8 cellular contexts compared by ENCODE assay signal in the genomic region with DNA sequence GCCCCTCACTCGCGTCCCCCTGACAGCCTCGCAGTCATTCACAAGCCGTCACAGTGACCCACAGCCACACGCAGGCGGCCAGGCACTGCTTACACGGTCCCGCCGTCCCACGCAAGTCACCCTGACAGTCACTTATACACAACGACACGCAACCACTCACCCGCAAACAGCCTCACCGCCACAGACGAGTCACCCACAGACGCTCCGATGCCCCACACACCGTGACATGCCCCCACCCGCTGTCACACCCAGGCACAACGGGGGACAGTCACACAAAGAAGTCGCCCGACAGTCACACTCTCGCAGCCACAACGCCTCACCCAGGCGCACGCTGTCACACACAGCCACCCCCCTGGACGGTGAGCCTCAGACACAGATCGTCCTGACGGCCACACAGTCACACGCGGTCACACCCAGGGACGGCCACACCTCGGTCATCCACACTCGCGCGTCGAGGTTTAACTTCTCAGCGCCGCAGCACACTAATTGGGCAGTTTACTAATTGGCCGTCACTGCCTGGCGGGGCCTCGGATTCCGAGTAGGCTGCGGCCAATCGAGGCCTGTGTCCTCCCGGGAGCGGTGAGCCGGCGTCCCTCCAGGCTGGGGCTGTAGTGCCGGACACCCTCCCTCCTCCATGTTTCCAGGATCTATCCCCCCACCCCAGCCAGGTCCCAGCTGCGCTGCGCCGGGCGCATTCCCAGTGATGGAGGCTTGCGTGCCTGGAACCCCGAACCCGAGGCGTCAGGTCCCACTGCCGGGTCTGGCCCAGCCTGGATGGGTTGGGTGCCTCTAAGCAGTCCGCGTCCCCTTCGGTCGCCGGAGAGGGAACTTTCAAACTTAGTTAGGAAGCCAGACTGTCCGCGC. TPM values are rescaled to one million over a fixed set of nuclear protein-coding genes. Genes with fewer than 3 reads are reported as not detected.
DNase-seq lines count a peak whose midpoint lies in the region; ATAC-seq and TF ChIP-seq lines count a peak whose summit lies in the region.

No MANE protein-coding gene starts in this region.

- H3K27me3 ChIP-seq in CD4-positive, CD25-positive, alpha-beta regulatory T cell (ENCODE audit: control insufficient read depth, insufficient read depth, low read length): peaks cover 1% of the 10 kb centered on the region
- H3K27me3 ChIP-seq in osteoblast (ENCODE audit: insufficient read depth, low read length): peaks cover 21% of the 10 kb centered on the region

- H3K27ac ChIP-seq in CD4-positive, CD25-positive, alpha-beta regulatory T cell (ENCODE audit: insufficient read depth, low read length, poor library complexity, severe bottlenecking): no peak overlapping the region
- H3K27ac ChIP-seq in osteoblast (ENCODE audit: low read depth, low read length): no peak overlapping the region

- peaks cover 27% of the 10 kb centered on the region for H3K4me1 ChIP-seq in CD4-positive, CD25-positive, alpha-beta regulatory T cell (ENCODE audit: control insufficient read depth, insufficient read depth, low read length, poor library complexity, severe bottlenecking)
- peaks cover 12% of the 10 kb centered on the region for H3K4me1 ChIP-seq in osteoblast (ENCODE audit: insufficient read depth, low read length)

- no peaks in the 10 kb centered on the region for H3K79me2 ChIP-seq in osteoblast (ENCODE audit: insufficient read depth, low read length)

- DNase-seq in CD4-positive, CD25-positive, alpha-beta regulatory T cell: peak; percentile 17 to 44 (median 31)
- no peak for DNase-seq in activated CD8-positive, alpha-beta memory T cell treated with anti-CD3 and anti-CD28 coated beads, Interleukin-2, amount 10 ng/mL, durations not matched to agents 7 days and 5 days
- peak; percentile 14 for DNase-seq in fibroblast of mammary gland (ENCODE audit: low read depth)
- no peak for DNase-seq in osteoblast (ENCODE audit: insufficient read length, low spot score, missing footprints)
- no peak for DNase-seq in LoVo (ENCODE audit: low spot score)
- no peak for DNase-seq in NOMO-1 treated with dmso at 0.1 percent for 144 hours (lab: John Stamatoyannopoulos, UW; ENCODE audit: unreplicated experiment)

- H4K20me1 ChIP-seq in osteoblast (ENCODE audit: insufficient read depth, low read length): peaks cover 3% of the 10 kb centered on the region

- H3K27ac Mint-ChIP-seq in CD4-positive, CD25-positive, alpha-beta regulatory T cell: peak overlapping the region; percentile 40 to 84 (median 83)
- peak overlapping the region; percentile 43 for H3K27ac Mint-ChIP-seq in activated CD8-positive, alpha-beta memory T cell treated with anti-CD3 and anti-CD28 coated beads, Interleukin-2, amount 10 ng/mL, durations not matched to agents 7 days and 5 days

- peak; percentile 29 for ATAC-seq in CD4-positive, CD25-positive, alpha-beta regulatory T cell (ENCODE audit: low read depth in 2 of 2)
- peak; percentile 24 for ATAC-seq in HG03432 (IDR thresholded peaks at IDR 0.05; ENCODE audit: unreplicated experiment)
- ATAC-seq in activated CD8-positive, alpha-beta memory T cell treated with anti-CD3 and anti-CD28 coated beads, Interleukin-2, amount 10 ng/mL, durations not matched to agents 7 days and 5 days: peak; percentile 35
- ATAC-seq in HG03196 (IDR thresholded peaks at IDR 0.05; ENCODE audit: unreplicated experiment): no peak

- H3K27me3 Mint-ChIP-seq in CD4-positive, CD25-positive, alpha-beta regulatory T cell: peaks cover 11% of the 10 kb centered on the region
- peaks cover 82% of the 10 kb centered on the region for H3K27me3 Mint-ChIP-seq in activated CD8-positive, alpha-beta memory T cell treated with anti-CD3 and anti-CD28 coated beads, Interleukin-2, amount 10 ng/mL, durations not matched to agents 7 days and 5 days

- H3K4me2 ChIP-seq in osteoblast (ENCODE audit: insufficient read depth, low read length): peak overlapping the region; percentile 80

- no peaks in the 10 kb centered on the region for H3K36me3 Mint-ChIP-seq in CD4-positive, CD25-positive, alpha-beta regulatory T cell
- peaks cover 7% of the 10 kb centered on the region for H3K36me3 Mint-ChIP-seq in activated CD8-positive, alpha-beta memory T cell treated with anti-CD3 and anti-CD28 coated beads, Interleukin-2, amount 10 ng/mL, durations not matched to agents 7 days and 5 days

- no peaks in the 10 kb centered on the region for H3K36me3 ChIP-seq in CD4-positive, CD25-positive, alpha-beta regulatory T cell (ENCODE audit: control insufficient read depth, insufficient read depth, low read length)
- no peaks in the 10 kb centered on the region for H3K36me3 ChIP-seq in osteoblast (ENCODE audit: insufficient read depth, low read length)

- peak overlapping the region; percentile 85 to 96 (median 90) for H3K4me3 Mint-ChIP-seq in CD4-positive, CD25-positive, alpha-beta regulatory T cell
- H3K4me3 Mint-ChIP-seq in activated CD8-positive, alpha-beta memory T cell treated with anti-CD3 and anti-CD28 coated beads, Interleukin-2, amount 10 ng/mL, durations not matched to agents 7 days and 5 days: peak overlapping the region; percentile 60

- no peaks in the 10 kb centered on the region for H3K9me3 ChIP-seq in CD4-positive, CD25-positive, alpha-beta regulatory T cell (ENCODE audit: control insufficient read depth in 2 of 2, low read length in 2 of 2)
- peaks cover 9% of the 10 kb centered on the region for H3K9me3 ChIP-seq in osteoblast (ENCODE audit: low read depth, low read length)

- H3K4me3 ChIP-seq in CD4-positive, CD25-positive, alpha-beta regulatory T cell (ENCODE audit: low read depth, low read length): peak overlapping the region; percentile 34
- peak overlapping the region; percentile 61 for H3K4me3 ChIP-seq in fibroblast of mammary gland (ENCODE audit: control insufficient read depth, low read depth, low read length)
- H3K4me3 ChIP-seq in osteoblast (ENCODE audit: insufficient read depth, low read length): peak overlapping the region; percentile 72

- H3K9me3 Mint-ChIP-seq in CD4-positive, CD25-positive, alpha-beta regulatory T cell: peaks cover 0 to 13% (median 0%) of the 10 kb centered on the region in 7 donors
- peaks cover 5% of the 10 kb centered on the region for H3K9me3 Mint-ChIP-seq in activated CD8-positive, alpha-beta memory T cell treated with anti-CD3 and anti-CD28 coated beads, Interleukin-2, amount 10 ng/mL, durations not matched to agents 7 days and 5 days (ENCODE audit: low read depth)

- CTCF ChIA-PET in activated CD8-positive, alpha-beta memory T cell treated with anti-CD3 and anti-CD28 coated beads, Interleukin-2, amount 10 ng/mL, durations not matched to agents 7 days and 5 days (lab: Charles Lee): no interaction called here

- H2AFZ ChIP-seq in osteoblast (ENCODE audit: low read length): peak overlapping the region; percentile 82

- no peak for TF ChIP-seq CTCF in fibroblast of mammary gland (conservative IDR thresholded peaks at IDR 0.05; ENCODE audit: control insufficient read depth, insufficient read depth, low read depth, low read length)
- no peak for TF ChIP-seq CTCF in osteoblast (IDR thresholded peaks at IDR 0.05; ENCODE audit: extremely low read depth, low read depth, low read length)

- peaks cover 0 to 66% (median 31%) of the 10 kb centered on the region in 4 donors for H3K4me1 Mint-ChIP-seq in CD4-positive, CD25-positive, alpha-beta regulatory T cell
- H3K4me1 Mint-ChIP-seq in activated CD8-positive, alpha-beta memory T cell treated with anti-CD3 and anti-CD28 coated beads, Interleukin-2, amount 10 ng/mL, durations not matched to agents 7 days and 5 days: peaks cover 18% of the 10 kb centered on the region

RNA-seq across cellular contexts. Expression of a gene that starts 0.8 kb away (rescaled TPM):
- total RNA-seq in CD4-positive, CD25-positive, alpha-beta regulatory T cell: 9.2 TPM
- 1 to 10 TPM; 2.0 to 5.6 (median 2.8) TPM for polyA plus RNA-seq in CD4-positive, CD25-positive, alpha-beta regulatory T cell
- total RNA-seq in activated CD8-positive, alpha-beta memory T cell treated with anti-CD3 and anti-CD28 coated beads, Interleukin-2, amount 10 ng/mL, durations not matched to agents 7 days and 5 days: 1 to 10 TPM; 1.8 to 1.9 TPM
- total RNA-seq in osteoblast: 0.88 and 1.1 TPM in 2 replicates

Comparison
In these comparisons a context has a peak if more than half of its experiments do, and no peak if none do; other contexts are left out.
1. DNase-seq: peak in CD4-positive, CD25-positive, alpha-beta regulatory T cell (3 of 3) and fibroblast of mammary gland (single experiment); none in activated CD8-positive, alpha-beta memory T cell treated with anti-CD3 and anti-CD28 coated beads, Interleukin-2, amount 10 ng/mL, durations not matched to agents 7 days and 5 days (single experiment), osteoblast (single experiment), LoVo (single experiment) and NOMO-1 treated with dmso at 0.1 percent for 144 hours (single experiment).
2. Peak in every context shown above with its lines, with median percentiles within 50 percentile points of each other: H3K4me3 ChIP-seq.